In the genomic region with DNA sequence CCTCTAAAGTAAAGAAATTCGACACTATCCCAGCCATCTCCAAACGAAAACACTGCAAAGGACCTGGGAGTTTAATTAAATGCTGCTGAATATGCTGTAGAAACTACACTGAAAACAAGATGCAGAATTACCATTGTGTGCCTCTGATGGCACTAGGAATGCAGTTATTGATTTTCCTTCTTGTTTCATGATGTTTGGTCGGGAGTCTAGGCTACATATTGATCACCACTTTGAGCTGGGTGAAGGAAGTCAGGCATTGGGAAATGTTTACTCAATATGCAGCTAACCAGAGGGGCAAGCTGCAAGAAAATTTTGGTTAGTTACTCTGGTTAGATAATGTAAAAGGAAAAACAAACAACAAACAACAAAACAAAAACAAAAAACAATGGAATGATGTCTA, we compare ENCODE assay signal across 24 cellular contexts.
A peak's percentile ranks its signal among the peaks of the same experiment; 100 is the strongest.
DNase-seq lines count a peak whose midpoint lies in the region; ATAC-seq, FAIRE-seq and TF ChIP-seq lines count a peak whose summit lies in the region.
"Had no signal": no experiment of that assay in that cellular context is flagged by ENCODE, and none has a peak within 500 bp of the region (broad histone marks: within the 10 kb centered on the region; RNA-seq: fewer than 3 reads in every experiment).

No MANE protein-coding gene starts in this region.

- no peak for TF ChIP-seq POLR2A in H1 (IDR thresholded peaks at IDR 0.05; ENCODE audit: control extremely low read depth in 1 of 2, low read depth in 2 of 2, low read length in 2 of 2)
- TF ChIP-seq POLR2A in HepG2 (IDR thresholded peaks at IDR 0.05; ENCODE audit: insufficient read depth in 1 of 2, low read depth in 2 of 2, low read length in 2 of 2) = no peak
- TF ChIP-seq POLR2A in suprapubic skin (IDR thresholded peaks at IDR 0.05) = no peak

- no peak overlapping the region for H2BK20ac ChIP-seq in H1 (ENCODE audit: low read length)

- H2AFZ ChIP-seq in H1 (ENCODE audit: low read length) (peak overlapping the region; percentile 89), HepG2 (ENCODE audit: low read length) (no peak overlapping the region)

- no peaks in the 10 kb centered on the region for H3K23me2 ChIP-seq in H1 (ENCODE audit: low read depth, low read length)

- TF ChIP-seq CTCF in Calu3 (IDR thresholded peaks at IDR 0.05; ENCODE audit: unreplicated experiment) = no peak
- no peak for TF ChIP-seq CTCF in H1 (IDR thresholded peaks at IDR 0.05; ENCODE audit: control extremely low read depth in 1 of 3, insufficient read depth in 1 of 3, low read depth in 1 of 3, low read length in 3 of 3)
- TF ChIP-seq CTCF in HepG2 (CRISPR knock-in tag; IDR thresholded peaks at IDR 0.05) = no peak
- TF ChIP-seq CTCF in progenitor cell of endocrine pancreas (IDR thresholded peaks at IDR 0.05; ENCODE audit: unreplicated experiment) = no peak
- no peak for TF ChIP-seq CTCF in suprapubic skin (IDR thresholded peaks at IDR 0.05)

- H3K9ac ChIP-seq in H1 (replicated peaks in 1 of 4; ENCODE audit: extremely low read depth in 1 of 4, low read depth in 3 of 4, low read length in 3 of 4) = no peak overlapping the region
- no peak overlapping the region for H3K9ac ChIP-seq in HepG2 (ENCODE audit: insufficient read depth, low read depth, low read length)
- H3K9ac ChIP-seq: BLaER1 treated with 17β-estradiol and CSF1 and Interleukin-3, amounts not matched to agents 10 nM and 100 nM had no signal

- H3K27me3 ChIP-seq in H1 (replicated peaks in 1 of 4; ENCODE audit: control insufficient read depth in 3 of 4, extremely low read depth in 1 of 4, insufficient read depth in 3 of 4, low read length in 3 of 4) (no peaks in the 10 kb centered on the region), HepG2 (ENCODE audit: control insufficient read depth in 1 of 2, insufficient read depth in 2 of 2, low read length in 2 of 2) (no peaks in the 10 kb centered on the region; a peak in 1 of 5 replicates), suprapubic skin (no peaks in the 10 kb centered on the region)
- H3K27me3 ChIP-seq: BLaER1 treated with 17β-estradiol and CSF1 and Interleukin-3, amounts not matched to agents 10 nM and 100 nM had no signal

- H3K4me3 Mint-ChIP-seq in Calu3 (ENCODE audit: low read depth, unreplicated experiment) = no peak overlapping the region
- no peak overlapping the region for H3K4me3 Mint-ChIP-seq in progenitor cell of endocrine pancreas (ENCODE audit: low read depth)
- no peak overlapping the region for H3K4me3 Mint-ChIP-seq in activated naive CD4-positive, alpha-beta T cell treated with anti-CD3 and anti-CD28 coated beads, Interleukin-2, amount 10 ng/mL, durations not matched to agents 7 days and 5 days
- H3K4me3 Mint-ChIP-seq: B cell; CD4-positive, alpha-beta T cell; CD8-positive, alpha-beta T cell had no signal

- no peak for TF ChIP-seq EP300 in H1 (IDR thresholded peaks at IDR 0.05; ENCODE audit: borderline replicate concordance in 1 of 2, low read depth in 2 of 2, low read length in 2 of 2)
- TF ChIP-seq EP300 in HepG2 (IDR thresholded peaks at IDR 0.05; ENCODE audit: low read depth in 2 of 2, low read length in 2 of 2) = no peak
- no peak for TF ChIP-seq EP300 in HepG2 (CRISPR knock-in tag; IDR thresholded peaks at IDR 0.05; ENCODE audit: borderline replicate concordance)
- TF ChIP-seq EP300 in suprapubic skin (IDR thresholded peaks at IDR 0.05) = no peak

- no peak overlapping the region for H3K4me2 ChIP-seq in H1 (ENCODE audit: insufficient read depth in 1 of 2, low read depth in 2 of 2, low read length in 2 of 2)
- no peak overlapping the region for H3K4me2 ChIP-seq in HepG2 (ENCODE audit: low read depth, low read length)
- H3K4me2 ChIP-seq: A549; BLaER1 treated with 17β-estradiol and CSF1 and Interleukin-3, amounts not matched to agents 10 nM and 100 nM had no signal

- H4K91ac ChIP-seq in H1 (replicated peaks; ENCODE audit: insufficient read length, low read length) = no peak overlapping the region

- no peaks in the 10 kb centered on the region for H3K9me3 Mint-ChIP-seq in Calu3 (ENCODE audit: low read depth, unreplicated experiment)
- H3K9me3 Mint-ChIP-seq in progenitor cell of endocrine pancreas (ENCODE audit: low read depth) = peaks cover 3% of the 10 kb centered on the region
- peaks cover 3% of the 10 kb centered on the region for H3K9me3 Mint-ChIP-seq in activated naive CD4-positive, alpha-beta T cell treated with anti-CD3 and anti-CD28 coated beads, Interleukin-2, amount 10 ng/mL, durations not matched to agents 7 days and 5 days

- H3K56ac ChIP-seq in H1 (replicated peaks; ENCODE audit: insufficient read length, low read depth, low read length) = no peak overlapping the region

- H3K27me3 Mint-ChIP-seq in Calu3 (ENCODE audit: unreplicated experiment) (no peaks in the 10 kb centered on the region), progenitor cell of endocrine pancreas (no peaks in the 10 kb centered on the region)
- no peaks in the 10 kb centered on the region for H3K27me3 Mint-ChIP-seq in activated naive CD4-positive, alpha-beta T cell treated with anti-CD3 and anti-CD28 coated beads, Interleukin-2, amount 10 ng/mL, durations not matched to agents 7 days and 5 days
- H3K27me3 Mint-ChIP-seq: B cell; CD4-positive, alpha-beta T cell had no signal

- H4K8ac ChIP-seq in H1 (ENCODE audit: extremely low read depth, insufficient read depth, low read length) = no peak overlapping the region

- H4K20me1 ChIP-seq in H1 (replicated peaks in 1 of 2; ENCODE audit: control insufficient read depth in 1 of 2, insufficient read depth in 2 of 2, low read length in 2 of 2) (no peaks in the 10 kb centered on the region), HepG2 (ENCODE audit: insufficient read depth, low read length) (no peaks in the 10 kb centered on the region)
- H4K20me1 ChIP-seq: BLaER1 treated with 17β-estradiol and CSF1 and Interleukin-3, amounts not matched to agents 10 nM and 100 nM had no signal

- no peak overlapping the region for H3K4me3 ChIP-seq in H1 (ENCODE audit: extremely low read depth in 1 of 4, insufficient read depth in 2 of 4, low read depth in 3 of 4, low read length in 4 of 4)
- no peak overlapping the region for H3K4me3 ChIP-seq in HepG2 (replicated peaks in 1 of 3; ENCODE audit: insufficient read depth in 1 of 3, low read depth in 2 of 3, low read length in 3 of 3)
- no peak overlapping the region for H3K4me3 ChIP-seq in suprapubic skin
- H3K4me3 ChIP-seq: A549; BLaER1 treated with 17β-estradiol and CSF1 and Interleukin-3, amounts not matched to agents 10 nM and 100 nM had no signal

- ATAC-seq in HepG2 = no peak
- ATAC-seq: A549; CD8-positive, alpha-beta T cell had no signal

- H3K4me1 Mint-ChIP-seq in Calu3 (ENCODE audit: low read depth, unreplicated experiment) (peaks cover 8% of the 10 kb centered on the region), progenitor cell of endocrine pancreas (ENCODE audit: low read depth) (peaks cover 30% of the 10 kb centered on the region)
- H3K4me1 Mint-ChIP-seq in activated naive CD4-positive, alpha-beta T cell treated with anti-CD3 and anti-CD28 coated beads, Interleukin-2, amount 10 ng/mL, durations not matched to agents 7 days and 5 days = no peaks in the 10 kb centered on the region
- H3K4me1 Mint-ChIP-seq: B cell had no signal

- no peak overlapping the region for H2BK120ac ChIP-seq in H1 (replicated peaks; ENCODE audit: low read depth, low read length)

- POLR2A ChIA-PET in H1 (lab: Charles Lee; ENCODE audit: partially characterized antibody) = no interaction called here
- POLR2A ChIA-PET in HepG2 (lab: Yijun Ruan, JAX) = no interaction called here

- H3K4me1 ChIP-seq in H1 (replicated peaks in 1 of 4; ENCODE audit: control insufficient read depth in 3 of 4, insufficient read depth in 4 of 4, low read length in 3 of 4) (peaks cover 0 to 3% (median 1%) of the 10 kb centered on the region in 4 experiments; a peak in 2 of 7 replicates), HepG2 (ENCODE audit: insufficient read depth, low read length) (no peaks in the 10 kb centered on the region), suprapubic skin (no peaks in the 10 kb centered on the region)
- H3K4me1 ChIP-seq: A549, Caco-2 had no signal

- H2BK12ac ChIP-seq in H1 (ENCODE audit: low read depth, low read length) = no peak overlapping the region

- no peak overlapping the region for H3K23ac ChIP-seq in H1 (ENCODE audit: insufficient read length)

- no peak overlapping the region for H2BK5ac ChIP-seq in H1 (ENCODE audit: low read depth, low read length)

- H4K5ac ChIP-seq in H1 (ENCODE audit: insufficient read length, low read depth, low read length) = no peak overlapping the region

- no peak overlapping the region for H2BK15ac ChIP-seq in H1 (ENCODE audit: low read length)

- no TSS peak for BruUV-seq in Calu3 (replicated peaks; lab: Mats Ljungman, UMichigan)
- no TSS peak for BruUV-seq in HepG2 (replicated peaks; lab: Mats Ljungman, UMichigan)

- CTCF ChIA-PET in Calu3 (lab: Charles Lee) (no interaction called here), H1 (lab: Charles Lee; ENCODE audit: partially characterized antibody) (no interaction called here), HepG2 (lab: Yijun Ruan, JAX; ENCODE audit: low intra/inter-chr PET ratio, low total read pairs) (no interaction called here)
- CTCF ChIA-PET in activated naive CD4-positive, alpha-beta T cell treated with anti-CD3 and anti-CD28 coated beads, Interleukin-2, amount 10 ng/mL, durations not matched to agents 7 days and 5 days (lab: Charles Lee) = no interaction called here

- intact Hi-C loops in Calu3 (cut with micrococcal nuclease; ENCODE audit: unreplicated experiment) = no loop called here
- intact Hi-C loops in HepG2 (cut with micrococcal nuclease; ENCODE audit: unreplicated experiment) = no loop called here
- intact Hi-C loops in posterior cingulate gyrus (cut with DNase I) = no loop called here

- H3K14ac ChIP-seq in H1 (ENCODE audit: insufficient read length) = no peak overlapping the region

- no peak for TF ChIP-seq RAD21 in H1 (IDR thresholded peaks at IDR 0.05 in 1 of 2, conservative IDR thresholded peaks at IDR 0.05 in 1 of 2; ENCODE audit: low read depth in 2 of 2, low read length in 2 of 2)
- TF ChIP-seq RAD21 in HepG2 (CRISPR knock-in tag; IDR thresholded peaks at IDR 0.05) = no peak

- DNase-seq in Calu3 = peak; percentile 2
- no peak for DNase-seq in H1 (ENCODE audit: low read depth in 1 of 2, low spot score in 2 of 2)
- no peak for DNase-seq in HepG2 (ENCODE audit: low spot score)
- no peak for DNase-seq in progenitor cell of endocrine pancreas (ENCODE audit: low spot score, unreplicated experiment)
- no peak for DNase-seq in posterior cingulate gyrus
- no peak for DNase-seq in suprapubic skin (ENCODE audit: low spot score in 2 of 2)
- DNase-seq in DMS153 treated with DMSO at 0.1 percent for 48 hours (lab: John Stamatoyannopoulos, UW; ENCODE audit: unreplicated experiment) = no peak
- DNase-seq in activated naive CD4-positive, alpha-beta T cell treated with anti-CD3 and anti-CD28 coated beads, Interleukin-2, amount 10 ng/mL, durations not matched to agents 7 days and 5 days = no peak
- DNase-seq: AML-193; Caco-2; CD4-positive, alpha-beta T cell; CD8-positive, alpha-beta T cell; DMS 273 treated with DMSO at 0.1 percent for 48 hours; DMS153; DMS79 treated with DMSO at 0.1 percent for 48 hours; GF-D8 had no signal

- no peak for FAIRE-seq in H1 (lab: Jason Lieb, UNC)
- no peak for FAIRE-seq in HepG2 (lab: Jason Lieb, UNC)
- FAIRE-seq: A549, G401.6, GM12891, GM19239 had no signal

- H3K36me3 Mint-ChIP-seq in Calu3 (ENCODE audit: insufficient read depth, unreplicated experiment) (no peaks in the 10 kb centered on the region), progenitor cell of endocrine pancreas (ENCODE audit: insufficient read depth) (no peaks in the 10 kb centered on the region)
- H3K36me3 Mint-ChIP-seq in activated naive CD4-positive, alpha-beta T cell treated with anti-CD3 and anti-CD28 coated beads, Interleukin-2, amount 10 ng/mL, durations not matched to agents 7 days and 5 days = no peaks in the 10 kb centered on the region
- H3K36me3 Mint-ChIP-seq: CD8-positive, alpha-beta T cell had no signal

- H3K27ac Mint-ChIP-seq in Calu3 (ENCODE audit: unreplicated experiment) (no peak overlapping the region), progenitor cell of endocrine pancreas (peak overlapping the region; percentile 87)
- H3K27ac Mint-ChIP-seq in activated naive CD4-positive, alpha-beta T cell treated with anti-CD3 and anti-CD28 coated beads, Interleukin-2, amount 10 ng/mL, durations not matched to agents 7 days and 5 days = no peak overlapping the region
- H3K27ac Mint-ChIP-seq: B cell; CD4-positive, alpha-beta T cell; CD8-positive, alpha-beta T cell had no signal

- H3K18ac ChIP-seq in H1 (ENCODE audit: extremely low read depth, low read length) = no peak overlapping the region

- H3K36me3 ChIP-seq in H1 (ENCODE audit: control insufficient read depth in 2 of 4, insufficient read depth in 4 of 4, low read length in 3 of 4) = no peaks in the 10 kb centered on the region
- no peaks in the 10 kb centered on the region for H3K36me3 ChIP-seq in HepG2 (replicated peaks in 1 of 2; ENCODE audit: control insufficient read depth in 1 of 2, insufficient read depth in 2 of 2, low read length in 2 of 2)
- no peaks in the 10 kb centered on the region for H3K36me3 ChIP-seq in suprapubic skin
- H3K36me3 ChIP-seq: BLaER1 treated with 17β-estradiol and CSF1 and Interleukin-3, amounts not matched to agents 10 nM and 100 nM had no signal

- no peaks in the 10 kb centered on the region for H3K79me2 ChIP-seq in H1 (ENCODE audit: control insufficient read depth in 1 of 2, insufficient read depth in 2 of 2, low read length in 2 of 2)
- no peaks in the 10 kb centered on the region for H3K79me2 ChIP-seq in HepG2 (ENCODE audit: insufficient read depth, low read length)

- H3K27ac ChIP-seq in H1 (ENCODE audit: low read depth, low read length) (no peak overlapping the region), HepG2 (ENCODE audit: extremely low read length, insufficient read depth, low read length) (no peak overlapping the region), suprapubic skin (no peak overlapping the region)
- H3K27ac ChIP-seq: 22Rv1; A549; BLaER1 treated with 17β-estradiol and CSF1 and Interleukin-3, amounts not matched to agents 10 nM and 100 nM; C4-2B had no signal

- H3K4ac ChIP-seq in H1 (replicated peaks; ENCODE audit: insufficient read length, low read depth, low read length) = no peak overlapping the region

- in situ Hi-C loops in HepG2 (cut with HindIII; ENCODE audit: extremely low pct_ligation_motif_present, low pct_unique_long_range_greater_than_20kb) = no loop called here

- WGBS in H1 (ENCODE audit: extremely low coverage in 1 of 2, insufficient coverage in 1 of 2, insufficient read length in 1 of 2, insufficient replicate concordance in 2 of 2, low coverage in 1 of 2, low lambda C conversion rate in 2 of 2, missing lambda C conversion rate in 1 of 2), 2 experiments = 87% methylated on average over 3 of the region's 3 CpGs; no CpG with 5 or more reads in 1 of the 2 experiments
- 0% methylated on average over 3 of the region's 3 CpGs for WGBS in HepG2 (ENCODE audit: low lambda C conversion rate)
- WGBS in suprapubic skin = 69% methylated on average over 3 of the region's 3 CpGs

- no peaks in the 10 kb centered on the region for H3K79me1 ChIP-seq in H1 (ENCODE audit: low read depth, low read length)

- H3K9me3 ChIP-seq in H1 (ENCODE audit: insufficient read depth in 2 of 2, low read depth in 1 of 2, low read length in 1 of 2) (no peaks in the 10 kb centered on the region), HepG2 (ENCODE audit: low read length) (no peaks in the 10 kb centered on the region), suprapubic skin (peaks cover 2% of the 10 kb centered on the region)
- H3K9me3 ChIP-seq: A549, Caco-2 had no signal

- no peak overlapping the region for H2AK5ac ChIP-seq in H1 (ENCODE audit: low read depth, low read length)
